In the genomic region with DNA sequence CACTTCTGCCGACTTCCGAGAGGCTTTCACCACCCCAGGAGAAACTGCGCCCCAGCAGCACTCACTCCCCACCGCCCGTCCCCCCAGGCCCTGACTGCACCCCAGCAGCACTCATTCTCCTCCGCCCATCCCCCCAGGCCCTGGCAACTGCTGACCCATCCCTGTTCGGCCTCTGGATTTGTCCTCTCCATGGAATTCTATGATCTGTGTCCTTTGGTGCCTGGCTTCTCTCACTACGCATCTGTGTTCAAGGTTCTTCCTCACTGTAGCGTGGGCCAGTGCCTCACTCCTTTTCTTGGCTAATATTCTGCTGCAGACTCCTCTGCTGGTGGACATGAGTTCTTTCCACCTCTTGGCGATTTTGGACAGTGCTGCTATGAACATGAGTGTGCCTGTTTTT, we compare ENCODE assay signal across 1 cellular context.
TF ChIP-seq lines count a peak whose summit lies in the region.

No MANE protein-coding gene starts in this region.

TF ChIP-seq in HepG2, 621 proteins besides CTCF, POLR2A, EP300 and RAD21 (continued from another document):
- TF ChIP-seq SMARCE1 (IDR thresholded peaks at IDR 0.05; ENCODE audit: borderline replicate concordance), result no peak
- TF ChIP-seq ZNF30 (CRISPR knock-in tag; IDR thresholded peaks at IDR 0.05), result no peak
- no peak for TF ChIP-seq RBM22 (optimal IDR thresholded peaks at IDR 0.05; ENCODE audit: low read length)
- TF ChIP-seq NFKB2 (CRISPR knock-in tag; IDR thresholded peaks at IDR 0.05; ENCODE audit: borderline replicate concordance), result no peak
- no peak for TF ChIP-seq PHF8 (CRISPR knock-in tag; IDR thresholded peaks at IDR 0.05)
- no peak for TF ChIP-seq DPF2 (CRISPR knock-in tag; IDR thresholded peaks at IDR 0.05; ENCODE audit: borderline replicate concordance, low read depth)
- TF ChIP-seq, protein P1, sequence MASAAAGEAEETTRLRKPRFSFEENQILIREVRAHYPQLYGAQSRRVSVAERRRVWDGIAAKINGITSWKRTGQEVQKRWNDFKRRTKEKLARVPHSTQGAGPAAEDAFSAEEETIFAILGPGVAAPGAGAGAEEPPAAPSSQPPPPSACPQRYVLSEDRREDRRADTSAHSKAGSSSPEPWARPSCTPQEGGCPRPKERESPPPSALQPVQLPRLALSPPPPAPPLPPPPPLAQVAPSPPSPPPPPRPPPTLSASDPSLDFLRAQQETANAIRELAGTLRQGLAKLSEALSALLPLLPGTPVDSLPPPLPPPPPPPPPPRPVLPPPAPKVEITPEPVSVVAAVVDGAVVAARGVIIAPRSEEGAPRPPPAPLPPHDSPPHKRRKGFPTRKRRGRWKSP (CRISPR knock-in tag; IDR thresholded peaks at IDR 0.05), result no peak
- TF ChIP-seq MYC (CRISPR knock-in tag; IDR thresholded peaks at IDR 0.05; ENCODE audit: borderline replicate concordance), result 0 out of 2 replicates have a peak, but pooled peaks have one; percentile 17
- no peak for TF ChIP-seq ZFP36 (IDR thresholded peaks at IDR 0.05; ENCODE audit: borderline replicate concordance, low read depth, low read length, partially characterized antibody)
- peak; percentile 50; the same call in 1 of the 2 replicates for TF ChIP-seq ZBTB38 (CRISPR knock-in tag; IDR thresholded peaks at IDR 0.05)
- no peak for TF ChIP-seq YY1 (IDR thresholded peaks at IDR 0.05; ENCODE audit: insufficient read depth, insufficient replicate concordance, low read depth, low read length)
- TF ChIP-seq, protein P2, sequence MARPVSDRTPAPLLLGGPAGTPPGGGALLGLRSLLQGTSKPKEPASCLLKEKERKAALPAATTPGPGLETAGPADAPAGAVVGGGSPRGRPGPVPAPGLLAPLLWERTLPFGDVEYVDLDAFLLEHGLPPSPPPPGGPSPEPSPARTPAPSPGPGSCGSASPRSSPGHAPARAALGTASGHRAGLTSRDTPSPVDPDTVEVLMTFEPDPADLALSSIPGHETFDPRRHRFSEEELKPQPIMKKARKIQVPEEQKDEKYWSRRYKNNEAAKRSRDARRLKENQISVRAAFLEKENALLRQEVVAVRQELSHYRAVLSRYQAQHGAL (CRISPR knock-in tag; IDR thresholded peaks at IDR 0.05; ENCODE audit: not compliant biosample characterization), result no peak
- peak; percentile 96 for TF ChIP-seq RFXANK (CRISPR knock-in tag; IDR thresholded peaks at IDR 0.05)
- TF ChIP-seq SALL1 (CRISPR knock-in tag; IDR thresholded peaks at IDR 0.05), result 0 out of 2 replicates have a peak, but pooled peaks have one; percentile 10
- TF ChIP-seq KDM2A (CRISPR knock-in tag; IDR thresholded peaks at IDR 0.05; ENCODE audit: borderline replicate concordance, low read depth), result no peak
- TF ChIP-seq ZNF543 (CRISPR knock-in tag; IDR thresholded peaks at IDR 0.05), result no peak
- TF ChIP-seq, protein P3, sequence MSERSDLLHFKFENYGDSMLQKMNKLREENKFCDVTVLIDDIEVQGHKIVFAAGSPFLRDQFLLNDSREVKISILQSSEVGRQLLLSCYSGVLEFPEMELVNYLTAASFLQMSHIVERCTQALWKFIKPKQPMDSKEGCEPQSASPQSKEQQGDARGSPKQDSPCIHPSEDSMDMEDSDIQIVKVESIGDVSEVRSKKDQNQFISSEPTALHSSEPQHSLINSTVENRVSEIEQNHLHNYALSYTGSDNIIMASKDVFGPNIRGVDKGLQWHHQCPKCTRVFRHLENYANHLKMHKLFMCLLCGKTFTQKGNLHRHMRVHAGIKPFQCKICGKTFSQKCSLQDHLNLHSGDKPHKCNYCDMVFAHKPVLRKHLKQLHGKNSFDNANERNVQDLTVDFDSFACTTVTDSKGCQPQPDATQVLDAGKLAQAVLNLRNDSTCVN (CRISPR knock-in tag; IDR thresholded peaks at IDR 0.05; ENCODE audit: borderline replicate concordance), result no peak
- TF ChIP-seq RFXAP (CRISPR knock-in tag; IDR thresholded peaks at IDR 0.05; ENCODE audit: borderline replicate concordance), result peak; percentile 91
- TF ChIP-seq, protein P4, sequence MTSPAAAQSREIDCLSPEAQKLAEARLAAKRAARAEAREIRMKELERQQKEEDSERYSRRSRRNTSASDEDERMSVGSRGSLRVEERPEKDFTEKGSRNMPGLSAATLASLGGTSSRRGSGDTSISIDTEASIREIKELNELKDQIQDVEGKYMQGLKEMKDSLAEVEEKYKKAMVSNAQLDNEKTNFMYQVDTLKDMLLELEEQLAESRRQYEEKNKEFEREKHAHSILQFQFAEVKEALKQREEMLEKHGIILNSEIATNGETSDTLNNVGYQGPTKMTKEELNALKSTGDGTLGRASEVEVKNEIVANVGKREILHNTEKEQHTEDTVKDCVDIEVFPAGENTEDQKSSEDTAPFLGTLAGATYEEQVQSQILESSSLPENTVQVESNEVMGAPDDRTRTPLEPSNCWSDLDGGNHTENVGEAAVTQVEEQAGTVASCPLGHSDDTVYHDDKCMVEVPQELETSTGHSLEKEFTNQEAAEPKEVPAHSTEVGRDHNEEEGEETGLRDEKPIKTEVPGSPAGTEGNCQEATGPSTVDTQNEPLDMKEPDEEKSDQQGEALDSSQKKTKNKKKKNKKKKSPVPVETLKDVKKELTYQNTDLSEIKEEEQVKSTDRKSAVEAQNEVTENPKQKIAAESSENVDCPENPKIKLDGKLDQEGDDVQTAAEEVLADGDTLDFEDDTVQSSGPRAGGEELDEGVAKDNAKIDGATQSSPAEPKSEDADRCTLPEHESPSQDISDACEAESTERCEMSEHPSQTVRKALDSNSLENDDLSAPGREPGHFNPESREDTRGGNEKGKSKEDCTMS (CRISPR knock-in tag; conservative IDR thresholded peaks at IDR 0.05), result no peak
- TF ChIP-seq, protein P5, sequence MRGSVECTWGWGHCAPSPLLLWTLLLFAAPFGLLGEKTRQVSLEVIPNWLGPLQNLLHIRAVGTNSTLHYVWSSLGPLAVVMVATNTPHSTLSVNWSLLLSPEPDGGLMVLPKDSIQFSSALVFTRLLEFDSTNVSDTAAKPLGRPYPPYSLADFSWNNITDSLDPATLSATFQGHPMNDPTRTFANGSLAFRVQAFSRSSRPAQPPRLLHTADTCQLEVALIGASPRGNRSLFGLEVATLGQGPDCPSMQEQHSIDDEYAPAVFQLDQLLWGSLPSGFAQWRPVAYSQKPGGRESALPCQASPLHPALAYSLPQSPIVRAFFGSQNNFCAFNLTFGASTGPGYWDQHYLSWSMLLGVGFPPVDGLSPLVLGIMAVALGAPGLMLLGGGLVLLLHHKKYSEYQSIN (CRISPR knock-in tag; IDR thresholded peaks at IDR 0.05; ENCODE audit: borderline replicate concordance), result no peak
- no peak for TF ChIP-seq ZC3H13 (CRISPR knock-in tag; IDR thresholded peaks at IDR 0.05)
- peak; percentile 96 for TF ChIP-seq RFX5 (IDR thresholded peaks at IDR 0.05; ENCODE audit: low read depth, low read length)
- peak; percentile 99 for TF ChIP-seq ZNF484 (CRISPR knock-in tag; IDR thresholded peaks at IDR 0.05; ENCODE audit: borderline replicate concordance, low read depth)
- TF ChIP-seq, protein P6, sequence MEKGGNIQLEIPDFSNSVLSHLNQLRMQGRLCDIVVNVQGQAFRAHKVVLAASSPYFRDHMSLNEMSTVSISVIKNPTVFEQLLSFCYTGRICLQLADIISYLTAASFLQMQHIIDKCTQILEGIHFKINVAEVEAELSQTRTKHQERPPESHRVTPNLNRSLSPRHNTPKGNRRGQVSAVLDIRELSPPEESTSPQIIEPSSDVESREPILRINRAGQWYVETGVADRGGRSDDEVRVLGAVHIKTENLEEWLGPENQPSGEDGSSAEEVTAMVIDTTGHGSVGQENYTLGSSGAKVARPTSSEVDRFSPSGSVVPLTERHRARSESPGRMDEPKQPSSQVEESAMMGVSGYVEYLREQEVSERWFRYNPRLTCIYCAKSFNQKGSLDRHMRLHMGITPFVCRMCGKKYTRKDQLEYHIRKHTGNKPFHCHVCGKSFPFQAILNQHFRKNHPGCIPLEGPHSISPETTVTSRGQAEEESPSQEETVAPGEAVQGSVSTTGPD (CRISPR knock-in tag; IDR thresholded peaks at IDR 0.05), result no peak
- TF ChIP-seq, protein P7, sequence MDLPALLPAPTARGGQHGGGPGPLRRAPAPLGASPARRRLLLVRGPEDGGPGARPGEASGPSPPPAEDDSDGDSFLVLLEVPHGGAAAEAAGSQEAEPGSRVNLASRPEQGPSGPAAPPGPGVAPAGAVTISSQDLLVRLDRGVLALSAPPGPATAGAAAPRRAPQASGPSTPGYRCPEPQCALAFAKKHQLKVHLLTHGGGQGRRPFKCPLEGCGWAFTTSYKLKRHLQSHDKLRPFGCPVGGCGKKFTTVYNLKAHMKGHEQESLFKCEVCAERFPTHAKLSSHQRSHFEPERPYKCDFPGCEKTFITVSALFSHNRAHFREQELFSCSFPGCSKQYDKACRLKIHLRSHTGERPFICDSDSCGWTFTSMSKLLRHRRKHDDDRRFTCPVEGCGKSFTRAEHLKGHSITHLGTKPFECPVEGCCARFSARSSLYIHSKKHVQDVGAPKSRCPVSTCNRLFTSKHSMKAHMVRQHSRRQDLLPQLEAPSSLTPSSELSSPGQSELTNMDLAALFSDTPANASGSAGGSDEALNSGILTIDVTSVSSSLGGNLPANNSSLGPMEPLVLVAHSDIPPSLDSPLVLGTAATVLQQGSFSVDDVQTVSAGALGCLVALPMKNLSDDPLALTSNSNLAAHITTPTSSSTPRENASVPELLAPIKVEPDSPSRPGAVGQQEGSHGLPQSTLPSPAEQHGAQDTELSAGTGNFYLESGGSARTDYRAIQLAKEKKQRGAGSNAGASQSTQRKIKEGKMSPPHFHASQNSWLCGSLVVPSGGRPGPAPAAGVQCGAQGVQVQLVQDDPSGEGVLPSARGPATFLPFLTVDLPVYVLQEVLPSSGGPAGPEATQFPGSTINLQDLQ (CRISPR knock-in tag; IDR thresholded peaks at IDR 0.05), result no peak
- TF ChIP-seq, protein P8, sequence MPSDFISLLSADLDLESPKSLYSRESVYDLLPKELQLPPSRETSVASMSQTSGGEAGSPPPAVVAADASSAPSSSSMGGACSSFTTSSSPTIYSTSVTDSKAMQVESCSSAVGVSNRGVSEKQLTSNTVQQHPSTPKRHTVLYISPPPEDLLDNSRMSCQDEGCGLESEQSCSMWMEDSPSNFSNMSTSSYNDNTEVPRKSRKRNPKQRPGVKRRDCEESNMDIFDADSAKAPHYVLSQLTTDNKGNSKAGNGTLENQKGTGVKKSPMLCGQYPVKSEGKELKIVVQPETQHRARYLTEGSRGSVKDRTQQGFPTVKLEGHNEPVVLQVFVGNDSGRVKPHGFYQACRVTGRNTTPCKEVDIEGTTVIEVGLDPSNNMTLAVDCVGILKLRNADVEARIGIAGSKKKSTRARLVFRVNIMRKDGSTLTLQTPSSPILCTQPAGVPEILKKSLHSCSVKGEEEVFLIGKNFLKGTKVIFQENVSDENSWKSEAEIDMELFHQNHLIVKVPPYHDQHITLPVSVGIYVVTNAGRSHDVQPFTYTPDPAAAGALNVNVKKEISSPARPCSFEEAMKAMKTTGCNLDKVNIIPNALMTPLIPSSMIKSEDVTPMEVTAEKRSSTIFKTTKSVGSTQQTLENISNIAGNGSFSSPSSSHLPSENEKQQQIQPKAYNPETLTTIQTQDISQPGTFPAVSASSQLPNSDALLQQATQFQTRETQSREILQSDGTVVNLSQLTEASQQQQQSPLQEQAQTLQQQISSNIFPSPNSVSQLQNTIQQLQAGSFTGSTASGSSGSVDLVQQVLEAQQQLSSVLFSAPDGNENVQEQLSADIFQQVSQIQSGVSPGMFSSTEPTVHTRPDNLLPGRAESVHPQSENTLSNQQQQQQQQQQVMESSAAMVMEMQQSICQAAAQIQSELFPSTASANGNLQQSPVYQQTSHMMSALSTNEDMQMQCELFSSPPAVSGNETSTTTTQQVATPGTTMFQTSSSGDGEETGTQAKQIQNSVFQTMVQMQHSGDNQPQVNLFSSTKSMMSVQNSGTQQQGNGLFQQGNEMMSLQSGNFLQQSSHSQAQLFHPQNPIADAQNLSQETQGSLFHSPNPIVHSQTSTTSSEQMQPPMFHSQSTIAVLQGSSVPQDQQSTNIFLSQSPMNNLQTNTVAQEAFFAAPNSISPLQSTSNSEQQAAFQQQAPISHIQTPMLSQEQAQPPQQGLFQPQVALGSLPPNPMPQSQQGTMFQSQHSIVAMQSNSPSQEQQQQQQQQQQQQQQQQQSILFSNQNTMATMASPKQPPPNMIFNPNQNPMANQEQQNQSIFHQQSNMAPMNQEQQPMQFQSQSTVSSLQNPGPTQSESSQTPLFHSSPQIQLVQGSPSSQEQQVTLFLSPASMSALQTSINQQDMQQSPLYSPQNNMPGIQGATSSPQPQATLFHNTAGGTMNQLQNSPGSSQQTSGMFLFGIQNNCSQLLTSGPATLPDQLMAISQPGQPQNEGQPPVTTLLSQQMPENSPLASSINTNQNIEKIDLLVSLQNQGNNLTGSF (CRISPR knock-in tag; IDR thresholded peaks at IDR 0.05), result no peak
- TF ChIP-seq, protein P9, sequence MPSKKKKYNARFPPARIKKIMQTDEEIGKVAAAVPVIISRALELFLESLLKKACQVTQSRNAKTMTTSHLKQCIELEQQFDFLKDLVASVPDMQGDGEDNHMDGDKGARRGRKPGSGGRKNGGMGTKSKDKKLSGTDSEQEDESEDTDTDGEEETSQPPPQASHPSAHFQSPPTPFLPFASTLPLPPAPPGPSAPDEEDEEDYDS (CRISPR knock-in tag; IDR thresholded peaks at IDR 0.05), result no peak
- no peak for TF ChIP-seq CEBPB (IDR thresholded peaks at IDR 0.05; ENCODE audit: borderline replicate concordance, low read depth, low read length)
